In the genomic region with DNA sequence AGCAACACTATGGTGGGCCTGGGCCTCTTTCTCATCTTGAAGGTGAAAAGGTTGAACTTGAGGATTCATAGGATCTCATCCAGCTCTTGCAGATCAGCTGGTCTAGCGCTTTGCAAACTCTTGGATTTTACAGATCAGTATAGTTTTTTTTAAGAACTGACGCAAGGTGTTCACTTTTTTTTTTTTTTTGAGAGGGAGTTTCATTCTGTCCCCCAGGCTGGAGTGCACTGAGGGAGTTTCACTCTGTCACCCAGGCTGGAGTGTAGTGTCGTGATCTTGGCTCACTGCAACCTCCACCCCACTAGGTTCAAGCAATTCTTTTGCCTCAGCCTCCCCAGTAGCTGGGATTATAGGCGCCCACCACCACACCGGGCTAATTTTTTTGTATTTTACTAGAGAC, we compare ENCODE assay signal across 17 cellular contexts.
DNase-seq lines count a peak whose midpoint lies in the region; ATAC-seq and TF ChIP-seq lines count a peak whose summit lies in the region.
"Had no signal": no experiment of that assay in that cellular context is flagged by ENCODE, and none has a peak within 500 bp of the region (broad histone marks: within the 10 kb centered on the region; RNA-seq: fewer than 3 reads in every experiment).

No MANE protein-coding gene starts in this region.

- H3K27ac ChIP-seq in OCI-LY3 (ENCODE audit: low read length): no peak overlapping the region
- H3K27ac ChIP-seq in mucosa of rectum (ENCODE audit: low read depth in 2 of 2, low read length in 2 of 2): peak overlapping the region; percentile 63 to 68
- H3K27ac ChIP-seq: PC-9 had no signal

- no peaks in the 10 kb centered on the region for H4K20me1 ChIP-seq in OCI-LY3 (ENCODE audit: insufficient read depth, low read length)

- DNase-seq in nucleus accumbens (lab: John Stamatoyannopoulos, UW) (no peak), NCI-H2196 (lab: John Stamatoyannopoulos, UW; ENCODE audit: unreplicated experiment) (no peak)
- no peak for DNase-seq in activated CD8-positive, alpha-beta memory T cell treated with anti-CD3 and anti-CD28 coated beads for 24 hours
- DNase-seq: activated gamma-delta T cell, KG1, mesenchymal stem cell, NCI-H146, NCI-H510A treated with DMSO at 0.1 percent for 48 hours, nephron progenitor cell, PC-9, SK-N-SH had no signal

- no peaks in the 10 kb centered on the region for H3K79me2 ChIP-seq in OCI-LY3 (ENCODE audit: low read length)

- no peaks in the 10 kb centered on the region for H3K36me3 ChIP-seq in OCI-LY3 (replicated peaks; ENCODE audit: low read depth, low read length)
- H3K36me3 ChIP-seq in mucosa of rectum (ENCODE audit: control insufficient read depth in 2 of 2, insufficient read depth in 2 of 2, low read length in 2 of 2): no peaks in the 10 kb centered on the region

- no peak for TF ChIP-seq CTCF in OCI-LY3 (IDR thresholded peaks at IDR 0.05; ENCODE audit: low read depth, low read length)

- H3K9ac ChIP-seq in OCI-LY3 (ENCODE audit: low read length) (no peak overlapping the region), mucosa of rectum (ENCODE audit: low read depth in 1 of 2, low read length in 2 of 2) (no peak overlapping the region)
- H3K9ac ChIP-seq: SK-N-SH had no signal

- ATAC-seq in GM18498 (IDR thresholded peaks at IDR 0.05; ENCODE audit: unreplicated experiment): peak; percentile 11
- peak; percentile 16 for ATAC-seq in GM21529 (IDR thresholded peaks at IDR 0.05; ENCODE audit: unreplicated experiment)
- no peak for ATAC-seq in GM18505 (IDR thresholded peaks at IDR 0.05; ENCODE audit: unreplicated experiment)
- ATAC-seq: HCT116 had no signal

- peak overlapping the region; percentile 38 for H3K4me2 ChIP-seq in OCI-LY3 (ENCODE audit: low read length)
- H3K4me2 ChIP-seq: PC-9, SK-N-SH had no signal

- no peak overlapping the region for H2AFZ ChIP-seq in OCI-LY3 (ENCODE audit: low read depth, low read length)
- H2AFZ ChIP-seq: PC-9 had no signal

- H3K4me1 ChIP-seq in OCI-LY3 (ENCODE audit: low read length): peaks cover 48% of the 10 kb centered on the region
- peaks cover 0 to 5% of the 10 kb centered on the region in 2 donors for H3K4me1 ChIP-seq in mucosa of rectum (ENCODE audit: control insufficient read depth in 2 of 2, insufficient read depth in 2 of 2, low read length in 2 of 2)

- H3K9me3 ChIP-seq in OCI-LY3 (ENCODE audit: insufficient read depth, low read length) (no peaks in the 10 kb centered on the region), mucosa of rectum (ENCODE audit: control insufficient read depth in 2 of 2, low read length in 2 of 2) (no peaks in the 10 kb centered on the region)
- H3K9me3 ChIP-seq: SK-N-SH had no signal

- TF ChIP-seq POLR2A in GM18505 (IDR thresholded peaks at IDR 0.05; ENCODE audit: borderline replicate concordance, extremely low read depth, insufficient read depth, insufficient read length): no peak

- H3K4me3 ChIP-seq in OCI-LY3 (ENCODE audit: low read length) (no peak overlapping the region), mucosa of rectum (ENCODE audit: low read length in 2 of 2) (no peak overlapping the region)
- H3K4me3 ChIP-seq: PC-9 had no signal

- H3K27me3 ChIP-seq in OCI-LY3 (ENCODE audit: low read depth, low read length) (peaks cover 51% of the 10 kb centered on the region), mucosa of rectum (ENCODE audit: control insufficient read depth in 2 of 2, insufficient read depth in 2 of 2, low read length in 2 of 2) (no peaks in the 10 kb centered on the region)
